35 cellular contexts compared by ENCODE assay signal in genomic region chr17:76018801-76019200, GRCh38. TPM values are rescaled to one million over a fixed set of nuclear protein-coding genes. Genes with fewer than 3 reads are reported as not detected.
"Had no signal": no experiment of that assay in that cellular context is flagged by ENCODE, and none has a peak within 500 bp of the region (broad histone marks: within the 10 kb centered on the region; RNA-seq: fewer than 3 reads in every experiment).

No MANE protein-coding gene starts in this region.

- H3K36me3 Mint-ChIP-seq: activated CD4-positive, alpha-beta memory T cell treated with anti-CD3 and anti-CD28 coated beads for 36 hours; activated CD8-positive, alpha-beta memory T cell treated with anti-CD3 and anti-CD28 coated beads, Interleukin-2, amount 10 ng/mL, durations not matched to agents 7 days and 5 days; activated naive CD4-positive, alpha-beta T cell treated with anti-CD3 and anti-CD28 coated beads, Interleukin-2, amount 50 U/mL, for 72 hours; activated naive CD8-positive, alpha-beta T cell treated with anti-CD3 and anti-CD28 coated beads for 36 hours had no signal

- H3K27me3 ChIP-seq: adrenal gland, body of pancreas, brain microvascular endothelial cell, breast epithelium had no signal

- DNase-seq: activated B cell treated with CpG ODN at 0.5 μM for 24 hours; activated CD4-positive, alpha-beta memory T cell treated with anti-CD3 and anti-CD28 coated beads for 36 hours; activated CD4-positive, alpha-beta T cell treated with anti-CD3 and anti-CD28 coated beads for 4 hours; activated CD4-positive, alpha-beta T cell treated with anti-CD3 and anti-CD28 coated beads, Interleukin-2, amount 10 ng/mL, durations not matched to agents 24 days and 14 days; activated CD4-positive, alpha-beta T cell treated with anti-CD3 and anti-CD28 coated beads, Interleukin-2, amount 50 U/mL, for 1 hour; activated CD4-positive, alpha-beta T cell treated with anti-CD3 and anti-CD28 coated beads, Interleukin-2, amount 50 U/mL, for 4 hours; activated CD4-positive, CD25-positive, alpha-beta regulatory T cell treated with anti-CD3 and anti-CD28 coated beads, Interleukin-2, amount 50 U/mL, for 72 hours; activated CD8-positive, alpha-beta memory T cell treated with anti-CD3 and anti-CD28 coated beads for 24 hours; activated CD8-positive, alpha-beta memory T cell treated with anti-CD3 and anti-CD28 coated beads, Interleukin-2, amount 10 ng/mL, durations not matched to agents 7 days and 5 days; activated CD8-positive, alpha-beta memory T cell treated with anti-CD3 and anti-CD28 coated beads, Interleukin-2, amount 50 U/mL, for 48 hours; activated CD8-positive, alpha-beta T cell treated with anti-CD3 and anti-CD28 coated beads for 36 hours; activated effector memory CD4-positive, alpha-beta T cell treated with Interleukin-2 at 50 U/mL for 16 hours; activated gamma-delta T cell; activated naive CD4-positive, alpha-beta T cell treated with anti-CD3 and anti-CD28 coated beads for 36 hours; activated naive CD4-positive, alpha-beta T cell treated with anti-CD3 and anti-CD28 coated beads, Interleukin-2, amount 50 U/mL, for 16 hours; activated naive CD8-positive, alpha-beta T cell treated with anti-CD3 and anti-CD28 coated beads for 36 hours; activated T-cell treated with anti-CD3 and anti-CD28 coated beads, Interleukin-2, amount 50 U/mL, for 24 hours; activated T-cell treated with anti-CD3 and anti-CD28 coated beads, Interleukin-2, amount 50 U/mL, for 48 hours; amniotic stem cell; aorta; body of pancreas; brain microvascular endothelial cell; central memory CD4-positive, alpha-beta T cell; T-helper 1 cell; T-helper 2 cell; T-helper 9 cell had no signal

- H3K27ac ChIP-seq: adrenal gland, body of pancreas, brain microvascular endothelial cell, breast epithelium, VCaP had no signal

- ATAC-seq: activated CD8-positive, alpha-beta memory T cell treated with anti-CD3 and anti-CD28 coated beads, Interleukin-2, amount 10 ng/mL, durations not matched to agents 7 days and 5 days; activated CD8-positive, alpha-beta T cell treated with anti-CD3 and anti-CD28 coated beads for 36 hours; activated naive CD4-positive, alpha-beta T cell treated with anti-CD3 and anti-CD28 coated beads, Interleukin-2, amount 50 U/mL, for 72 hours; body of pancreas had no signal

- H3K36me3 ChIP-seq: adrenal gland, brain microvascular endothelial cell, breast epithelium had no signal

- H3K9me3 Mint-ChIP-seq: activated B cell treated with CpG ODN at 0.5 μM for 24 hours; activated CD4-positive, alpha-beta memory T cell treated with anti-CD3 and anti-CD28 coated beads for 36 hours; activated CD4-positive, alpha-beta T cell treated with anti-CD3 and anti-CD28 coated beads, Interleukin-2, amount 10 ng/mL, durations not matched to agents 24 days and 14 days; activated CD8-positive, alpha-beta T cell treated with anti-CD3 and anti-CD28 coated beads for 36 hours; activated naive CD4-positive, alpha-beta T cell treated with anti-CD3 and anti-CD28 coated beads for 36 hours; activated naive CD4-positive, alpha-beta T cell treated with anti-CD3 and anti-CD28 coated beads, Interleukin-2, amount 50 U/mL, for 72 hours; activated naive CD8-positive, alpha-beta T cell treated with anti-CD3 and anti-CD28 coated beads for 36 hours; activated T-cell treated with anti-CD3 and anti-CD28 coated beads, Interleukin-2, amount 50 U/mL, for 24 hours; activated T-helper 2 cell treated with anti-CD3 and anti-CD28 coated beads, Interferon-gamma antibody, Interleukin-2, Interleukin-4, amounts not matched to agents 10 μg/mL and 5 μg/mL and 100 μg/mL, durations not matched to agents 14 hours and 24 hours and 36 hours; T-helper 1 cell treated with Interleukin-12 subunit alpha and Interleukin-12 subunit beta and Interleukin-4 antibody, amounts not matched to agents 30 μg/mL and 1 μg/mL, for 36 hours; T-helper 2 cell treated with Interferon-gamma antibody and Interleukin-4, amounts not matched to agents 5 μg/mL and 100 μg/mL, for 36 hours had no signal

- H3K27me3 Mint-ChIP-seq: activated B cell treated with CpG ODN at 0.5 μM for 24 hours; activated CD4-positive, alpha-beta memory T cell treated with anti-CD3 and anti-CD28 coated beads for 36 hours; activated CD4-positive, alpha-beta T cell treated with anti-CD3 and anti-CD28 coated beads, Interleukin-2, amount 10 ng/mL, durations not matched to agents 24 days and 14 days; activated CD8-positive, alpha-beta memory T cell treated with anti-CD3 and anti-CD28 coated beads, Interleukin-2, amount 10 ng/mL, durations not matched to agents 7 days and 5 days; activated CD8-positive, alpha-beta T cell treated with anti-CD3 and anti-CD28 coated beads for 36 hours; activated naive CD8-positive, alpha-beta T cell treated with anti-CD3 and anti-CD28 coated beads for 36 hours; activated T-cell treated with anti-CD3 and anti-CD28 coated beads, Interleukin-2, amount 50 U/mL, for 24 hours had no signal

- H3K4me1 ChIP-seq: breast epithelium had no signal

- H3K4me3 ChIP-seq: adrenal gland, body of pancreas, breast epithelium had no signal

- H3K4me3 Mint-ChIP-seq: activated B cell treated with CpG ODN at 0.5 μM for 24 hours; activated CD4-positive, alpha-beta memory T cell treated with anti-CD3 and anti-CD28 coated beads for 36 hours; activated CD4-positive, alpha-beta T cell treated with anti-CD3 and anti-CD28 coated beads, Interleukin-2, amount 10 ng/mL, durations not matched to agents 24 days and 14 days; activated CD8-positive, alpha-beta memory T cell treated with anti-CD3 and anti-CD28 coated beads, Interleukin-2, amount 10 ng/mL, durations not matched to agents 7 days and 5 days; activated CD8-positive, alpha-beta T cell treated with anti-CD3 and anti-CD28 coated beads for 36 hours; activated naive CD4-positive, alpha-beta T cell treated with anti-CD3 and anti-CD28 coated beads for 36 hours; activated naive CD8-positive, alpha-beta T cell treated with anti-CD3 and anti-CD28 coated beads for 36 hours; activated T-cell treated with anti-CD3 and anti-CD28 coated beads, Interleukin-2, amount 50 U/mL, for 24 hours; T-helper 1 cell treated with Interleukin-12 subunit alpha and Interleukin-12 subunit beta and Interleukin-4 antibody, amounts not matched to agents 30 μg/mL and 1 μg/mL, for 36 hours; T-helper 2 cell treated with Interferon-gamma antibody and Interleukin-4, amounts not matched to agents 5 μg/mL and 100 μg/mL, for 36 hours had no signal

- H3K9me3 ChIP-seq: adrenal gland, body of pancreas, breast epithelium had no signal

- H3K27ac Mint-ChIP-seq: activated B cell treated with CpG ODN at 0.5 μM for 24 hours; activated CD4-positive, alpha-beta memory T cell treated with anti-CD3 and anti-CD28 coated beads for 36 hours; activated CD4-positive, alpha-beta T cell treated with anti-CD3 and anti-CD28 coated beads, Interleukin-2, amount 10 ng/mL, durations not matched to agents 24 days and 14 days; activated CD8-positive, alpha-beta memory T cell treated with anti-CD3 and anti-CD28 coated beads, Interleukin-2, amount 10 ng/mL, durations not matched to agents 7 days and 5 days; activated CD8-positive, alpha-beta T cell treated with anti-CD3 and anti-CD28 coated beads for 36 hours; activated naive CD4-positive, alpha-beta T cell treated with anti-CD3 and anti-CD28 coated beads for 36 hours; activated naive CD8-positive, alpha-beta T cell treated with anti-CD3 and anti-CD28 coated beads for 36 hours; activated T-cell treated with anti-CD3 and anti-CD28 coated beads, Interleukin-2, amount 50 U/mL, for 24 hours; activated T-helper 2 cell treated with anti-CD3 and anti-CD28 coated beads, Interferon-gamma antibody, Interleukin-2, Interleukin-4, amounts not matched to agents 10 μg/mL and 5 μg/mL and 100 μg/mL, durations not matched to agents 14 hours and 24 hours and 36 hours; T-helper 1 cell treated with Interleukin-12 subunit alpha and Interleukin-12 subunit beta and Interleukin-4 antibody, amounts not matched to agents 30 μg/mL and 1 μg/mL, for 36 hours; T-helper 2 cell treated with Interferon-gamma antibody and Interleukin-4, amounts not matched to agents 5 μg/mL and 100 μg/mL, for 36 hours had no signal

RNA-seq across cellular contexts. Expression of gene EVPL, which starts 8.3 kb away (rescaled TPM):
- total RNA-seq: activated B cell treated with CpG ODN at 0.5 μM for 24 hours; activated T-helper 2 cell treated with anti-CD3 and anti-CD28 coated beads, Interferon-gamma antibody, Interleukin-2, Interleukin-4, amounts not matched to agents 10 μg/mL and 5 μg/mL and 100 μg/mL, durations not matched to agents 14 hours and 24 hours and 36 hours; astrocyte; cerebellum had no signal
